ENCODE assay signal across 1 cellular context in the genomic region with DNA sequence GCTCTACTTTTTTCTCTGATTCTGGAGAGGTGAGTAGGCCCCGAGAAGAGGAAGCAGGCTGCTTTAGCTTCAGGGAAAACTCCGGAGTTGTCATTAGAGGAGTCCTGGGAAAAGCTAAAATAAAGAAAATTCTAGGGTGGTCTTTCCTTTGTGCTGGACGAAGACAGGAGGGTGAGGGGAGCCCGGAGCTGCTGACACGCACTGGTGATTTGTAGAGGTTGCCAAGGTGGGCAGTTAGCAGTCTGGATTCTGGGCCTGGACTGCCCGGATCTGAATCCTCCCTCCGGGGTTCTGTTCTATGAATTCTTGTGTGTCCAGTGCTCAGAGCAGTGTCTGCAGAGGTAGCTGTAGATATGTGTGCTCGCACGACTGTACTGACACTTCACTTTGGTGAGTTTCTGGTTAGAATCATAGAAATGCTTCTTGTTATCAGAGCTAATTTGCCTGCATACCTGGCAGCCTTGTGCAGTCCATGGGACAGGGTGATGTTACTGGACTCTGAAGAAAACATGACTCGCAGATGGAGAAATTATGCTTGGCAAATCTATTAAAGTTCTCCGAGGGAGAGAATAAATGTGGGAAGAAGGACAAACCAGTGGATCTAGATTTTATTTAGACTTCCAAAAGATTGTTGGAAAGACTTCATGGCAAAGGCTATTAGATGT.
TF ChIP-seq lines count a peak whose summit lies in the region.

No MANE protein-coding gene starts in this region.

TF ChIP-seq in WTC11, 78 proteins besides CTCF, POLR2A, EP300 and RAD21 (continued from another document):
- TF ChIP-seq, protein P1, sequence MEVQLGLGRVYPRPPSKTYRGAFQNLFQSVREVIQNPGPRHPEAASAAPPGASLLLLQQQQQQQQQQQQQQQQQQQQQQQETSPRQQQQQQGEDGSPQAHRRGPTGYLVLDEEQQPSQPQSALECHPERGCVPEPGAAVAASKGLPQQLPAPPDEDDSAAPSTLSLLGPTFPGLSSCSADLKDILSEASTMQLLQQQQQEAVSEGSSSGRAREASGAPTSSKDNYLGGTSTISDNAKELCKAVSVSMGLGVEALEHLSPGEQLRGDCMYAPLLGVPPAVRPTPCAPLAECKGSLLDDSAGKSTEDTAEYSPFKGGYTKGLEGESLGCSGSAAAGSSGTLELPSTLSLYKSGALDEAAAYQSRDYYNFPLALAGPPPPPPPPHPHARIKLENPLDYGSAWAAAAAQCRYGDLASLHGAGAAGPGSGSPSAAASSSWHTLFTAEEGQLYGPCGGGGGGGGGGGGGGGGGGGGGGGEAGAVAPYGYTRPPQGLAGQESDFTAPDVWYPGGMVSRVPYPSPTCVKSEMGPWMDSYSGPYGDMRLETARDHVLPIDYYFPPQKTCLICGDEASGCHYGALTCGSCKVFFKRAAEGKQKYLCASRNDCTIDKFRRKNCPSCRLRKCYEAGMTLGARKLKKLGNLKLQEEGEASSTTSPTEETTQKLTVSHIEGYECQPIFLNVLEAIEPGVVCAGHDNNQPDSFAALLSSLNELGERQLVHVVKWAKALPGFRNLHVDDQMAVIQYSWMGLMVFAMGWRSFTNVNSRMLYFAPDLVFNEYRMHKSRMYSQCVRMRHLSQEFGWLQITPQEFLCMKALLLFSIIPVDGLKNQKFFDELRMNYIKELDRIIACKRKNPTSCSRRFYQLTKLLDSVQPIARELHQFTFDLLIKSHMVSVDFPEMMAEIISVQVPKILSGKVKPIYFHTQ (CRISPR knock-in tag; IDR thresholded peaks at IDR 0.05): no peak
- TF ChIP-seq, protein P2, sequence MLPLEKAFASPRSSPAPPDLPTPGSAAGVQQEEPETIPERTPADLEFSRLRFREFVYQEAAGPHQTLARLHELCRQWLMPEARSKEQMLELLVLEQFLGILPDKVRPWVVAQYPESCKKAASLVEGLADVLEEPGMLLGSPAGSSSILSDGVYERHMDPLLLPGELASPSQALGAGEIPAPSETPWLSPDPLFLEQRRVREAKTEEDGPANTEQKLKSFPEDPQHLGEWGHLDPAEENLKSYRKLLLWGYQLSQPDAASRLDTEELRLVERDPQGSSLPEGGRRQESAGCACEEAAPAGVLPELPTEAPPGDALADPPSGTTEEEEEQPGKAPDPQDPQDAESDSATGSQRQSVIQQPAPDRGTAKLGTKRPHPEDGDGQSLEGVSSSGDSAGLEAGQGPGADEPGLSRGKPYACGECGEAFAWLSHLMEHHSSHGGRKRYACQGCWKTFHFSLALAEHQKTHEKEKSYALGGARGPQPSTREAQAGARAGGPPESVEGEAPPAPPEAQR (CRISPR knock-in tag; IDR thresholded peaks at IDR 0.05): no peak
- TF ChIP-seq CREM (CRISPR knock-in tag; IDR thresholded peaks at IDR 0.05): no peak
- TF ChIP-seq, protein P3, sequence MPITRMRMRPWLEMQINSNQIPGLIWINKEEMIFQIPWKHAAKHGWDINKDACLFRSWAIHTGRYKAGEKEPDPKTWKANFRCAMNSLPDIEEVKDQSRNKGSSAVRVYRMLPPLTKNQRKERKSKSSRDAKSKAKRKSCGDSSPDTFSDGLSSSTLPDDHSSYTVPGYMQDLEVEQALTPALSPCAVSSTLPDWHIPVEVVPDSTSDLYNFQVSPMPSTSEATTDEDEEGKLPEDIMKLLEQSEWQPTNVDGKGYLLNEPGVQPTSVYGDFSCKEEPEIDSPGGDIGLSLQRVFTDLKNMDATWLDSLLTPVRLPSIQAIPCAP (CRISPR knock-in tag; IDR thresholded peaks at IDR 0.05): no peak
- TF ChIP-seq FOXK1 (CRISPR knock-in tag; IDR thresholded peaks at IDR 0.05): no peak
- TF ChIP-seq, protein P4, sequence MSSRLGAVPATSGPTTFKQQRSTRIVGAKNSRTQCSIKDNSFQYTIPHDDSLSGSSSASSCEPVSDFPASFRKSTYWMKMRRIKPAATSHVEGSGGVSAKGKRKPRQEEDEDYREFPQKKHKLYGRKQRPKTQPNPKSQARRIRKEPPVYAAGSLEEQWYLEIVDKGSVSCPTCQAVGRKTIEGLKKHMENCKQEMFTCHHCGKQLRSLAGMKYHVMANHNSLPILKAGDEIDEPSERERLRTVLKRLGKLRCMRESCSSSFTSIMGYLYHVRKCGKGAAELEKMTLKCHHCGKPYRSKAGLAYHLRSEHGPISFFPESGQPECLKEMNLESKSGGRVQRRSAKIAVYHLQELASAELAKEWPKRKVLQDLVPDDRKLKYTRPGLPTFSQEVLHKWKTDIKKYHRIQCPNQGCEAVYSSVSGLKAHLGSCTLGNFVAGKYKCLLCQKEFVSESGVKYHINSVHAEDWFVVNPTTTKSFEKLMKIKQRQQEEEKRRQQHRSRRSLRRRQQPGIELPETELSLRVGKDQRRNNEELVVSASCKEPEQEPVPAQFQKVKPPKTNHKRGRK (CRISPR knock-in tag; IDR thresholded peaks at IDR 0.05; ENCODE audit: borderline replicate concordance): no peak
- TF ChIP-seq SMAD3 (CRISPR knock-in tag; IDR thresholded peaks at IDR 0.05; ENCODE audit: borderline replicate concordance): no peak
- TF ChIP-seq ZNF317 (CRISPR knock-in tag; IDR thresholded peaks at IDR 0.05; ENCODE audit: borderline replicate concordance, low read depth): no peak
- TF ChIP-seq, protein P5, sequence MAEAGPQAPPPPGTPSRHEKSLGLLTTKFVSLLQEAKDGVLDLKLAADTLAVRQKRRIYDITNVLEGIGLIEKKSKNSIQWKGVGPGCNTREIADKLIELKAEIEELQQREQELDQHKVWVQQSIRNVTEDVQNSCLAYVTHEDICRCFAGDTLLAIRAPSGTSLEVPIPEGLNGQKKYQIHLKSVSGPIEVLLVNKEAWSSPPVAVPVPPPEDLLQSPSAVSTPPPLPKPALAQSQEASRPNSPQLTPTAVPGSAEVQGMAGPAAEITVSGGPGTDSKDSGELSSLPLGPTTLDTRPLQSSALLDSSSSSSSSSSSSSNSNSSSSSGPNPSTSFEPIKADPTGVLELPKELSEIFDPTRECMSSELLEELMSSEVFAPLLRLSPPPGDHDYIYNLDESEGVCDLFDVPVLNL (CRISPR knock-in tag; IDR thresholded peaks at IDR 0.05; ENCODE audit: borderline replicate concordance, low read depth): no peak
- no peak for TF ChIP-seq OVOL2 (CRISPR knock-in tag; IDR thresholded peaks at IDR 0.05; ENCODE audit: borderline replicate concordance)
- TF ChIP-seq FOXP1 (CRISPR knock-in tag; IDR thresholded peaks at IDR 0.05; ENCODE audit: borderline replicate concordance): no peak
